26 cellular contexts compared by ENCODE assay signal in genomic region chr10:52119507-52119906, GRCh38.
"Had no signal": no experiment of that assay in that cellular context is flagged by ENCODE, and none has a peak within 500 bp of the region (broad histone marks: within the 10 kb centered on the region; RNA-seq: fewer than 3 reads in every experiment).

No MANE protein-coding gene starts in this region.

- H3K4me1 ChIP-seq: left lung, lower lobe of right lung, prostate gland, stomach, testis, uterus had no signal

- H3K4me3 ChIP-seq: left lung, lower lobe of right lung, ovary, prostate gland, skin epidermis, stomach, testis, tibial artery, uterus had no signal

- H3K27ac ChIP-seq: left lung, lower lobe of right lung, ovary, prostate gland, skin epidermis, stomach, testis, uterus had no signal

- H3K27me3 ChIP-seq: left lung, ovary, stomach, testis, tibial artery, uterus had no signal

- H3K36me3 ChIP-seq: left lung, lower lobe of right lung, ovary, prostate gland, stomach, tibial artery, uterus had no signal

- ATAC-seq: left cardiac atrium; left lung; lower lobe of right lung; natural killer cell; right cardiac atrium; sciatic nerve; stimulated activated naive B cell treated with anti-CD40 and anti-IgM and Interleukin-4, amounts not matched to agents 10 μg/mL and 1 μg/mL and 100 μg/mL, for 72 hours; stimulated activated naive CD8-positive, alpha-beta T cell treated with anti-CD3 and anti-CD28 coated beads, Interleukin-15, Interleukin-2, amounts not matched to agents 100 U/mL and 50 U/mL, for 24 hours had no signal

- H3K9me3 ChIP-seq: lower lobe of right lung, ovary, prostate gland, stomach, testis, tibial artery, uterus had no signal

- DNase-seq: hippocampal formation; kidney glomerular epithelial cell; left cardiac atrium; left lung; lower lobe of right lung; mammary epithelial cell; mesenchymal stem cell; naive B cell; natural killer cell; ovary; posterior cingulate gyrus; retina; right cardiac atrium; stimulated activated CD4-positive, alpha-beta T cell treated with anti-CD3 and anti-CD28 coated beads, Interleukin-12 subunit alpha, Interleukin-12 subunit beta, amount 100 ng/mL, for 4 hours; stimulated activated CD4-positive, alpha-beta T cell treated with anti-CD3 and anti-CD28 coated beads, Interleukin-15, amount 100 ng/mL, for 24 hours; stimulated activated CD4-positive, alpha-beta T cell treated with anti-CD3 and anti-CD28 coated beads, Interleukin-2, amount 100 ng/mL, for 24 hours; stimulated activated CD4-positive, alpha-beta T cell treated with anti-CD3 and anti-CD28 coated beads, Interleukin-4, amount 100 ng/mL, for 1 hour; stimulated activated naive B cell treated with anti-CD40 and anti-IgM and Interleukin-4, amounts not matched to agents 10 μg/mL and 1 μg/mL and 100 μg/mL, for 72 hours; stimulated activated naive CD8-positive, alpha-beta T cell treated with anti-CD3 and anti-CD28 coated beads, Interleukin-15, Interleukin-2, amounts not matched to agents 100 U/mL and 50 U/mL, for 24 hours; stomach; testis; tibial artery; uterus had no signal
